In the genomic region with DNA sequence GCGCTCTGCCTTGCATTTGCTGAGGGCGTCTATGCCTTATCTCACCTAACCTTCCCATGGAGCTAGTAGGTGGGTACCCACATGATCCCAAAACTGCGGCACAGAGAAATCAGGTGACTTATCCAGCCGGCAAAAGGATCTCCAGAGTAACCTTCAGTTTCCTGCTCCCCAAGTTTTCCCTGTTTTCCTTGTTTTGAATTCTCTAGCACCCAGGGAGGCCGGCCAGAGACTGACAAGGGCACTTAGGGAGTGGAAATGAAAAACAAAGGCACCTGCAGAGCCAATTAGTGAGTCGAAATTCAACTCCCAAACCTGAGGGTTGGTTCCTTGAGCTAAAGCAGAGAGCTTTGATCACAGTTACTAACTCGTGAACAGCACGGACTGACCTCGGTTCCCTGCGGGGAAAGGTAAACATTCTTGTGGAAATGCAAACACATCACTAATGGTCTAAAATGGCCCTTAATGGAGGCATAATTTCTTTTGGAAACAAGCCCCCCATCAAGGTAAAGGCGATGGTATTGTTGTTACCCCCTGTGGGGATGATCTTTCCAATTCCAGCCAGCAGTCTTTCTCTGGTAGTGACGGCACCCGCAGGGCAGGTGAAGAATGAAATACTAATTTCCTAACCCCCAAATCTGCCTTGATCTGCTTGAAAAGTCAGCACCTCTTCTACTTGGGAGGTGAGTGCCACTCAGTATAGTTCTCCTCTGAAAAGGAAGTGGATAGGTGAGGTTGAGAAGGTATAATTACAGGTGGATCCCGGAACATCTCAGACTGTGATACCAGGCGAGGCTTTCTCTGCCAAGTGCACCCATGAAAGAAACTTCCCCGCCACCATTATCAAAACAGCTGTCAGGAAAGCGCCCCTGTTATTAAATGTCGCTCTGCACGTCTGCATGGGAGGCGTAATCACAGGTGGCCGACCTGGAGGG, we compare ENCODE assay signal across 2 cellular contexts.
A peak's percentile ranks its signal among the peaks of the same experiment; 100 is the strongest.
TF ChIP-seq lines count a peak whose summit lies in the region.

No MANE protein-coding gene starts in this region.

TF ChIP-seq in WTC11, 78 proteins besides CTCF, POLR2A, EP300 and RAD21 (continued from another document and continues in another):
- TF ChIP-seq, protein P1, sequence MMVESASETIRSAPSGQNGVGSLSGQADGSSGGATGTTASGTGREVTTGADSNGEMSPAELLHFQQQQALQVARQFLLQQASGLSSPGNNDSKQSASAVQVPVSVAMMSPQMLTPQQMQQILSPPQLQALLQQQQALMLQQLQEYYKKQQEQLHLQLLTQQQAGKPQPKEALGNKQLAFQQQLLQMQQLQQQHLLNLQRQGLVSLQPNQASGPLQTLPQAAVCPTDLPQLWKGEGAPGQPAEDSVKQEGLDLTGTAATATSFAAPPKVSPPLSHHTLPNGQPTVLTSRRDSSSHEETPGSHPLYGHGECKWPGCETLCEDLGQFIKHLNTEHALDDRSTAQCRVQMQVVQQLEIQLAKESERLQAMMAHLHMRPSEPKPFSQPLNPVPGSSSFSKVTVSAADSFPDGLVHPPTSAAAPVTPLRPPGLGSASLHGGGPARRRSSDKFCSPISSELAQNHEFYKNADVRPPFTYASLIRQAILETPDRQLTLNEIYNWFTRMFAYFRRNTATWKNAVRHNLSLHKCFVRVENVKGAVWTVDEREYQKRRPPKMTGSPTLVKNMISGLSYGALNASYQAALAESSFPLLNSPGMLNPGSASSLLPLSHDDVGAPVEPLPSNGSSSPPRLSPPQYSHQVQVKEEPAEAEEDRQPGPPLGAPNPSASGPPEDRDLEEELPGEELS (CRISPR knock-in tag; IDR thresholded peaks at IDR 0.05) = peak; percentile 94; the same call in 1 of the 2 replicates
- TF ChIP-seq ZNF416 (CRISPR knock-in tag; IDR thresholded peaks at IDR 0.05) (no peak), CREM (CRISPR knock-in tag; IDR thresholded peaks at IDR 0.05) (peak; percentile 61; the same call in 1 of the 2 replicates), SP1 (CRISPR knock-in tag; conservative IDR thresholded peaks at IDR 0.05) (peak; percentile 42; the same call in 1 of the 2 replicates), ATF1 (CRISPR knock-in tag; IDR thresholded peaks at IDR 0.05) (no peak), IRF2 (CRISPR knock-in tag; IDR thresholded peaks at IDR 0.05; ENCODE audit: borderline replicate concordance, low read depth) (no peak)
- TF ChIP-seq, protein P2, sequence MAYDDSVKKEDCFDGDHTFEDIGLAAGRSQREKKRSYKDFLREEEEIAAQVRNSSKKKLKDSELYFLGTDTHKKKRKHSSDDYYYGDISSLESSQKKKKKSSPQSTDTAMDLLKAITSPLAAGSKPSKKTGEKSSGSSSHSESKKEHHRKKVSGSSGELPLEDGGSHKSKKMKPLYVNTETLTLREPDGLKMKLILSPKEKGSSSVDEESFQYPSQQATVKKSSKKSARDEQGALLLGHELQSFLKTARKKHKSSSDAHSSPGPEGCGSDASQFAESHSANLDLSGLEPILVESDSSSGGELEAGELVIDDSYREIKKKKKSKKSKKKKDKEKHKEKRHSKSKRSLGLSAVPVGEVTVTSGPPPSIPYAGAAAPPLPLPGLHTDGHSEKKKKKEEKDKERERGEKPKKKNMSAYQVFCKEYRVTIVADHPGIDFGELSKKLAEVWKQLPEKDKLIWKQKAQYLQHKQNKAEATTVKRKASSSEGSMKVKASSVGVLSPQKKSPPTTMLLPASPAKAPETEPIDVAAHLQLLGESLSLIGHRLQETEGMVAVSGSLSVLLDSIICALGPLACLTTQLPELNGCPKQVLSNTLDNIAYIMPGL (CRISPR knock-in tag; IDR thresholded peaks at IDR 0.05) = no peak
- TF ChIP-seq, protein P3, sequence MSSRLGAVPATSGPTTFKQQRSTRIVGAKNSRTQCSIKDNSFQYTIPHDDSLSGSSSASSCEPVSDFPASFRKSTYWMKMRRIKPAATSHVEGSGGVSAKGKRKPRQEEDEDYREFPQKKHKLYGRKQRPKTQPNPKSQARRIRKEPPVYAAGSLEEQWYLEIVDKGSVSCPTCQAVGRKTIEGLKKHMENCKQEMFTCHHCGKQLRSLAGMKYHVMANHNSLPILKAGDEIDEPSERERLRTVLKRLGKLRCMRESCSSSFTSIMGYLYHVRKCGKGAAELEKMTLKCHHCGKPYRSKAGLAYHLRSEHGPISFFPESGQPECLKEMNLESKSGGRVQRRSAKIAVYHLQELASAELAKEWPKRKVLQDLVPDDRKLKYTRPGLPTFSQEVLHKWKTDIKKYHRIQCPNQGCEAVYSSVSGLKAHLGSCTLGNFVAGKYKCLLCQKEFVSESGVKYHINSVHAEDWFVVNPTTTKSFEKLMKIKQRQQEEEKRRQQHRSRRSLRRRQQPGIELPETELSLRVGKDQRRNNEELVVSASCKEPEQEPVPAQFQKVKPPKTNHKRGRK (CRISPR knock-in tag; IDR thresholded peaks at IDR 0.05; ENCODE audit: borderline replicate concordance) = no peak
- TF ChIP-seq, protein P4, sequence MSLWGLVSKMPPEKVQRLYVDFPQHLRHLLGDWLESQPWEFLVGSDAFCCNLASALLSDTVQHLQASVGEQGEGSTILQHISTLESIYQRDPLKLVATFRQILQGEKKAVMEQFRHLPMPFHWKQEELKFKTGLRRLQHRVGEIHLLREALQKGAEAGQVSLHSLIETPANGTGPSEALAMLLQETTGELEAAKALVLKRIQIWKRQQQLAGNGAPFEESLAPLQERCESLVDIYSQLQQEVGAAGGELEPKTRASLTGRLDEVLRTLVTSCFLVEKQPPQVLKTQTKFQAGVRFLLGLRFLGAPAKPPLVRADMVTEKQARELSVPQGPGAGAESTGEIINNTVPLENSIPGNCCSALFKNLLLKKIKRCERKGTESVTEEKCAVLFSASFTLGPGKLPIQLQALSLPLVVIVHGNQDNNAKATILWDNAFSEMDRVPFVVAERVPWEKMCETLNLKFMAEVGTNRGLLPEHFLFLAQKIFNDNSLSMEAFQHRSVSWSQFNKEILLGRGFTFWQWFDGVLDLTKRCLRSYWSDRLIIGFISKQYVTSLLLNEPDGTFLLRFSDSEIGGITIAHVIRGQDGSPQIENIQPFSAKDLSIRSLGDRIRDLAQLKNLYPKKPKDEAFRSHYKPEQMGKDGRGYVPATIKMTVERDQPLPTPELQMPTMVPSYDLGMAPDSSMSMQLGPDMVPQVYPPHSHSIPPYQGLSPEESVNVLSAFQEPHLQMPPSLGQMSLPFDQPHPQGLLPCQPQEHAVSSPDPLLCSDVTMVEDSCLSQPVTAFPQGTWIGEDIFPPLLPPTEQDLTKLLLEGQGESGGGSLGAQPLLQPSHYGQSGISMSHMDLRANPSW (CRISPR knock-in tag; conservative IDR thresholded peaks at IDR 0.05; ENCODE audit: low read depth) = no peak
- TF ChIP-seq, protein P5, sequence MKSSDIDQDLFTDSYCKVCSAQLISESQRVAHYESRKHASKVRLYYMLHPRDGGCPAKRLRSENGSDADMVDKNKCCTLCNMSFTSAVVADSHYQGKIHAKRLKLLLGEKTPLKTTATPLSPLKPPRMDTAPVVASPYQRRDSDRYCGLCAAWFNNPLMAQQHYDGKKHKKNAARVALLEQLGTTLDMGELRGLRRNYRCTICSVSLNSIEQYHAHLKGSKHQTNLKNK (CRISPR knock-in tag; IDR thresholded peaks at IDR 0.05) = peak; percentile 91
- TF ChIP-seq, protein P6, sequence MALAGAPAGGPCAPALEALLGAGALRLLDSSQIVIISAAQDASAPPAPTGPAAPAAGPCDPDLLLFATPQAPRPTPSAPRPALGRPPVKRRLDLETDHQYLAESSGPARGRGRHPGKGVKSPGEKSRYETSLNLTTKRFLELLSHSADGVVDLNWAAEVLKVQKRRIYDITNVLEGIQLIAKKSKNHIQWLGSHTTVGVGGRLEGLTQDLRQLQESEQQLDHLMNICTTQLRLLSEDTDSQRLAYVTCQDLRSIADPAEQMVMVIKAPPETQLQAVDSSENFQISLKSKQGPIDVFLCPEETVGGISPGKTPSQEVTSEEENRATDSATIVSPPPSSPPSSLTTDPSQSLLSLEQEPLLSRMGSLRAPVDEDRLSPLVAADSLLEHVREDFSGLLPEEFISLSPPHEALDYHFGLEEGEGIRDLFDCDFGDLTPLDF (CRISPR knock-in tag; IDR thresholded peaks at IDR 0.05) = 0 out of 2 replicates have a peak, but pooled peaks have one; percentile 54

TF ChIP-seq in neural cell, 6 proteins besides CTCF, POLR2A, EP300 and RAD21:
- TF ChIP-seq, protein P7, sequence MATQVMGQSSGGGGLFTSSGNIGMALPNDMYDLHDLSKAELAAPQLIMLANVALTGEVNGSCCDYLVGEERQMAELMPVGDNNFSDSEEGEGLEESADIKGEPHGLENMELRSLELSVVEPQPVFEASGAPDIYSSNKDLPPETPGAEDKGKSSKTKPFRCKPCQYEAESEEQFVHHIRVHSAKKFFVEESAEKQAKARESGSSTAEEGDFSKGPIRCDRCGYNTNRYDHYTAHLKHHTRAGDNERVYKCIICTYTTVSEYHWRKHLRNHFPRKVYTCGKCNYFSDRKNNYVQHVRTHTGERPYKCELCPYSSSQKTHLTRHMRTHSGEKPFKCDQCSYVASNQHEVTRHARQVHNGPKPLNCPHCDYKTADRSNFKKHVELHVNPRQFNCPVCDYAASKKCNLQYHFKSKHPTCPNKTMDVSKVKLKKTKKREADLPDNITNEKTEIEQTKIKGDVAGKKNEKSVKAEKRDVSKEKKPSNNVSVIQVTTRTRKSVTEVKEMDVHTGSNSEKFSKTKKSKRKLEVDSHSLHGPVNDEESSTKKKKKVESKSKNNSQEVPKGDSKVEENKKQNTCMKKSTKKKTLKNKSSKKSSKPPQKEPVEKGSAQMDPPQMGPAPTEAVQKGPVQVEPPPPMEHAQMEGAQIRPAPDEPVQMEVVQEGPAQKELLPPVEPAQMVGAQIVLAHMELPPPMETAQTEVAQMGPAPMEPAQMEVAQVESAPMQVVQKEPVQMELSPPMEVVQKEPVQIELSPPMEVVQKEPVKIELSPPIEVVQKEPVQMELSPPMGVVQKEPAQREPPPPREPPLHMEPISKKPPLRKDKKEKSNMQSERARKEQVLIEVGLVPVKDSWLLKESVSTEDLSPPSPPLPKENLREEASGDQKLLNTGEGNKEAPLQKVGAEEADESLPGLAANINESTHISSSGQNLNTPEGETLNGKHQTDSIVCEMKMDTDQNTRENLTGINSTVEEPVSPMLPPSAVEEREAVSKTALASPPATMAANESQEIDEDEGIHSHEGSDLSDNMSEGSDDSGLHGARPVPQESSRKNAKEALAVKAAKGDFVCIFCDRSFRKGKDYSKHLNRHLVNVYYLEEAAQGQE (IDR thresholded peaks at IDR 0.05; ENCODE audit: borderline replicate concordance) = no peak
- peak; percentile 63 for TF ChIP-seq POLR2AphosphoS5 (IDR thresholded peaks at IDR 0.05)
